Comparison of ENCODE assay signal across 8 cellular contexts in the genomic region with DNA sequence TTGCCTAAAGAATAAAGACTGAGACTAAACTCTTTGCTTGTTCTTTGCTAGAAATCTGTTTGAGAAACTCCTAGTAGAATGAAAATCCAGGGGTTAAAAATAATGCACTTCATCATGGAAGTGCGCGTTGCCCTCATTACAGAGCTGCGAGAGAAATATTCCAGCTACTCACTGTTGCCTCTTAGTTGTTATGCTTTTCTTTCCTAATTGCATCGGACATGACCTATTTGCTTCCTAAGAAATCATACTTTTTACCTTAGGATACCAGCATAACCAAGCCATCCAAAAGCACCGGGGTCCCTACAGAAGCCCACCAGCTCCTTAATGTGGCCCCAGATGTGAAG. TPM values are rescaled to one million over a fixed set of nuclear protein-coding genes. Genes with fewer than 3 reads are reported as not detected.
A peak's percentile ranks its signal among the peaks of the same experiment; 100 is the strongest.
DNase-seq lines count a peak whose midpoint lies in the region; ATAC-seq and TF ChIP-seq lines count a peak whose summit lies in the region.

No MANE protein-coding gene starts in this region.

- POLR2A ChIA-PET in SK-N-SH (lab: Yijun Ruan, JAX) = interaction anchor here (0.8 to 1.6 kb wide), 11 partner anchors 14 to 404 kb away, joined by 3 to 11 read pairs (median 3); no protein-coding TSS in a partner anchor

- H3K27ac ChIP-seq in SK-N-SH (ENCODE audit: low read depth in 2 of 2, low read length in 1 of 2) = peak overlapping the region in 1 of 2 experiments; percentile 99; a peak in 2 of 4 replicates
- peak overlapping the region; percentile 7 for H3K27ac ChIP-seq in skeletal muscle tissue (ENCODE audit: low read depth, low read length)

- no peak; the same call in 1 of the 2 replicates for TF ChIP-seq RAD21 in SK-N-SH (IDR thresholded peaks at IDR 0.05; ENCODE audit: low read length)

- H3K9ac ChIP-seq in SK-N-SH (no peak overlapping the region), skeletal muscle tissue (ENCODE audit: low read depth in 1 of 3, low read length in 3 of 3) (peak overlapping the region; percentile 39 to 71 (median 63))

- H4K20me1 ChIP-seq in SK-N-SH (ENCODE audit: insufficient read depth) = no peaks in the 10 kb centered on the region

- H3K4me3 ChIP-seq in HAP-1 (peak overlapping the region; percentile 44), SK-N-SH (ENCODE audit: low read depth in 2 of 2, low read length in 1 of 2) (peak overlapping the region; percentile 68 to 69), skeletal muscle tissue (ENCODE audit: low read length in 3 of 3) (peak overlapping the region; percentile 60 to 82 (median 67))

- CTCF ChIA-PET in SK-N-SH (lab: Yijun Ruan, JAX) = interaction anchor here (0.6 to 3.0 kb wide), 39 partner anchors 12 to 664 kb away, joined by 3 to 16 read pairs (median 4); no protein-coding TSS in a partner anchor

- no peak for TF ChIP-seq CTCF in SK-N-SH (IDR thresholded peaks at IDR 0.05)

- no peaks in the 10 kb centered on the region for H3K9me3 ChIP-seq in HAP-1
- H3K9me3 ChIP-seq in SK-N-SH = no peaks in the 10 kb centered on the region
- H3K9me3 ChIP-seq in skeletal muscle tissue (ENCODE audit: control insufficient read depth in 3 of 3, low read length in 3 of 3) = peaks cover 0 to 2% (median 0%) of the 10 kb centered on the region in 3 donors

- ATAC-seq in left ventricle myocardium superior (peak; percentile 56), GM21381 (IDR thresholded peaks at IDR 0.05; ENCODE audit: unreplicated experiment) (no peak), HG03095 (IDR thresholded peaks at IDR 0.05; ENCODE audit: unreplicated experiment) (no peak)

- H3F3A ChIP-seq in SK-N-SH (replicated peaks; ENCODE audit: insufficient read depth) = no peaks in the 10 kb centered on the region

- H3K4me1 ChIP-seq in HAP-1 (peaks cover 19% of the 10 kb centered on the region), SK-N-SH (ENCODE audit: control insufficient read depth in 1 of 2, insufficient read depth in 2 of 2, low read depth in 1 of 2, low read length in 1 of 2) (peaks cover 0 to 20% of the 10 kb centered on the region in 2 experiments; a peak in 2 of 4 replicates), skeletal muscle tissue (ENCODE audit: control insufficient read depth in 3 of 3, insufficient read depth in 3 of 3, low read length in 3 of 3) (peaks cover 0 to 12% (median 11%) of the 10 kb centered on the region in 3 donors)

- H2AFZ ChIP-seq in SK-N-SH (ENCODE audit: low read depth) = 0 out of 2 replicates have a peak overlapping the region, but pooled peaks have one; percentile 83

- WGBS in SK-N-SH (ENCODE audit: low lambda C conversion rate) = 1% methylated on average over 5 of the region's 5 CpGs

- TF ChIP-seq EP300 in SK-N-SH (IDR thresholded peaks at IDR 0.05; ENCODE audit: borderline replicate concordance in 1 of 2, low read depth in 1 of 2, low read length in 1 of 2) = no peak

- no peaks in the 10 kb centered on the region for H3K79me2 ChIP-seq in SK-N-SH (ENCODE audit: insufficient read depth)

- H3K4me2 ChIP-seq in SK-N-SH = peak overlapping the region; percentile 95

- H3K36me3 ChIP-seq in HAP-1 (replicated peaks) (no peaks in the 10 kb centered on the region), SK-N-SH (replicated peaks in 1 of 2; ENCODE audit: control insufficient read depth in 1 of 2, insufficient read depth in 2 of 2, low read length in 1 of 2) (no peaks in the 10 kb centered on the region), skeletal muscle tissue (ENCODE audit: control insufficient read depth in 3 of 3, insufficient read depth in 3 of 3, low read length in 3 of 3) (no peaks in the 10 kb centered on the region)

- no peaks in the 10 kb centered on the region for H3K9me2 ChIP-seq in SK-N-SH

- H3K27me3 ChIP-seq in HAP-1 (ENCODE audit: low read depth) = no peaks in the 10 kb centered on the region
- no peaks in the 10 kb centered on the region for H3K27me3 ChIP-seq in SK-N-SH (ENCODE audit: insufficient read depth)
- H3K27me3 ChIP-seq in skeletal muscle tissue (ENCODE audit: control insufficient read depth in 3 of 3, insufficient read depth in 3 of 3, low read length in 3 of 3) = no peaks in the 10 kb centered on the region

- intact Hi-C loops in left ventricle myocardium superior (cut with micrococcal nuclease) = no loop called here

- in situ Hi-C loops in HAP-1 (cut with MboI; ENCODE audit: low sequenced_read_pairs) = loop anchor here (10.0 to 25.0 kb wide), 4 partner anchors 231 to 656 kb away; no protein-coding TSS in a partner anchor

- DNase-seq in HAP-1 (ENCODE audit: low spot score in 2 of 2) (peak in 1 of 2 experiments; percentile 42), SK-N-SH (no peak), left ventricle myocardium superior (no peak), activated gamma-delta T cell (lab: John Stamatoyannopoulos, UW) (no peak), SW 1271 (lab: John Stamatoyannopoulos, UW) (no peak)

TF ChIP-seq in SK-N-SH, 30 proteins besides CTCF, POLR2A, EP300 and RAD21:
- peak; percentile 73 for TF ChIP-seq MXI1 (IDR thresholded peaks at IDR 0.05; ENCODE audit: low read depth, low read length)
- TF ChIP-seq, protein P1, sequence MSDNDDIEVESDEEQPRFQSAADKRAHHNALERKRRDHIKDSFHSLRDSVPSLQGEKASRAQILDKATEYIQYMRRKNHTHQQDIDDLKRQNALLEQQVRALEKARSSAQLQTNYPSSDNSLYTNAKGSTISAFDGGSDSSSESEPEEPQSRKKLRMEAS (IDR thresholded peaks at IDR 0.05; ENCODE audit: low read depth) = no peak

RNA-seq across cellular contexts. Expression of a gene that starts 0.6 kb away (rescaled TPM):
- polyA plus RNA-seq in SK-N-SH (2012; rRNA removed) = 0.16 and 0.49 TPM in 2 replicates
- 0.60 and 1.1 TPM in 2 replicates for polyA plus RNA-seq in SK-N-SH (2012; cell fraction: cytosol; rRNA removed)
- 0.53 and 0.55 TPM in 2 replicates for polyA plus RNA-seq in SK-N-SH (2012; cell fraction: nucleus; rRNA removed)
- total RNA-seq in left ventricle myocardium superior = 1.0 TPM
- total RNA-seq in skeletal muscle tissue = 4.7 TPM
